In genomic region chr1:228842094-228842775, GRCh38 we compare ENCODE assay signal across 9 cellular contexts.
DNase-seq lines count a peak whose midpoint lies in the region; ATAC-seq lines count a peak whose summit lies in the region.
"Had no signal": no experiment of that assay in that cellular context is flagged by ENCODE, and none has a peak within 500 bp of the region (broad histone marks: within the 10 kb centered on the region; RNA-seq: fewer than 3 reads in every experiment).

No MANE protein-coding gene starts in this region.

- intact Hi-C loops in activated CD4-positive, alpha-beta memory T cell treated with anti-CD3 and anti-CD28 coated beads for 36 hours (cut with micrococcal nuclease), result no loop called here

- H3K27ac Mint-ChIP-seq in CD8-positive, alpha-beta memory T cell, result no peak overlapping the region
- no peak overlapping the region for H3K27ac Mint-ChIP-seq in activated CD4-positive, alpha-beta memory T cell treated with anti-CD3 and anti-CD28 coated beads for 36 hours
- H3K27ac Mint-ChIP-seq: activated T-cell treated with anti-CD3 and anti-CD28 coated beads, Interleukin-2, amount 50 U/mL, for 72 hours had no signal

- H3K4me1 Mint-ChIP-seq in CD8-positive, alpha-beta memory T cell, result no peaks in the 10 kb centered on the region
- H3K4me1 Mint-ChIP-seq in activated CD4-positive, alpha-beta memory T cell treated with anti-CD3 and anti-CD28 coated beads for 36 hours (ENCODE audit: low read depth), result no peaks in the 10 kb centered on the region

- ATAC-seq in GM21390 (IDR thresholded peaks at IDR 0.05; ENCODE audit: unreplicated experiment), result no peak

- CTCF ChIA-PET in CD8-positive, alpha-beta memory T cell (lab: Charles Lee), result no interaction called here
- CTCF ChIA-PET in activated CD4-positive, alpha-beta memory T cell treated with anti-CD3 and anti-CD28 coated beads for 36 hours (lab: Charles Lee), result no interaction called here

- no peaks in the 10 kb centered on the region for H3K36me3 ChIP-seq in MG63
- H3K36me3 ChIP-seq in CD8-positive, alpha-beta memory T cell (ENCODE audit: insufficient read depth, low read length), result no peaks in the 10 kb centered on the region

- DNase-seq in GM04504 (ENCODE audit: low read depth) (peak; percentile 16), MG63 (peak; percentile 94), dermis microvascular lymphatic vessel endothelial cell (ENCODE audit: low read depth in 2 of 2) (peak; percentile 16 to 69), nucleus accumbens (lab: John Stamatoyannopoulos, UW) (peak in 39 of 56 donors; percentile 8 to 95 (median 54)), NCI-H510A (lab: John Stamatoyannopoulos, UW) (no peak)
- no peak for DNase-seq in CD8-positive, alpha-beta memory T cell
- no peak for DNase-seq in activated CD4-positive, alpha-beta memory T cell treated with anti-CD3 and anti-CD28 coated beads for 36 hours
- DNase-seq: activated T-cell treated with anti-CD3 and anti-CD28 coated beads, Interleukin-2, amount 50 U/mL, for 72 hours had no signal

- peaks cover 0 to 9% (median 2%) of the 10 kb centered on the region in 3 donors for H3K36me3 Mint-ChIP-seq in CD8-positive, alpha-beta memory T cell
- H3K36me3 Mint-ChIP-seq in activated CD4-positive, alpha-beta memory T cell treated with anti-CD3 and anti-CD28 coated beads for 36 hours, result no peaks in the 10 kb centered on the region

- no peak overlapping the region for H3K27ac ChIP-seq in CD8-positive, alpha-beta memory T cell (ENCODE audit: low read depth, low read length)

- H3K27me3 ChIP-seq in MG63, result no peaks in the 10 kb centered on the region
- no peaks in the 10 kb centered on the region for H3K27me3 ChIP-seq in CD8-positive, alpha-beta memory T cell (ENCODE audit: insufficient read depth, low read length, poor library complexity, severe bottlenecking)

- peaks cover 10% of the 10 kb centered on the region for H3K9me3 ChIP-seq in MG63
- no peaks in the 10 kb centered on the region for H3K9me3 ChIP-seq in CD8-positive, alpha-beta memory T cell (ENCODE audit: low read length)

- no peaks in the 10 kb centered on the region for H3K4me1 ChIP-seq in CD8-positive, alpha-beta memory T cell (ENCODE audit: insufficient read depth, low read length)

- no peak overlapping the region for H3K4me3 ChIP-seq in MG63
- no peak overlapping the region for H3K4me3 ChIP-seq in CD8-positive, alpha-beta memory T cell (ENCODE audit: low read length)

- no peak overlapping the region for H3K4me3 Mint-ChIP-seq in CD8-positive, alpha-beta memory T cell
- H3K4me3 Mint-ChIP-seq in activated CD4-positive, alpha-beta memory T cell treated with anti-CD3 and anti-CD28 coated beads for 36 hours, result no peak overlapping the region
- H3K4me3 Mint-ChIP-seq: activated T-cell treated with anti-CD3 and anti-CD28 coated beads, Interleukin-2, amount 50 U/mL, for 72 hours had no signal

- peaks cover 2 to 11% (median 5%) of the 10 kb centered on the region in 5 donors for H3K9me3 Mint-ChIP-seq in CD8-positive, alpha-beta memory T cell
- H3K9me3 Mint-ChIP-seq in activated CD4-positive, alpha-beta memory T cell treated with anti-CD3 and anti-CD28 coated beads for 36 hours, result peaks cover 9% of the 10 kb centered on the region
- H3K9me3 Mint-ChIP-seq: activated T-cell treated with anti-CD3 and anti-CD28 coated beads, Interleukin-2, amount 50 U/mL, for 72 hours had no signal

- POLR2A ChIA-PET in CD8-positive, alpha-beta memory T cell (lab: Charles Lee), result no interaction called here
- POLR2A ChIA-PET in activated CD4-positive, alpha-beta memory T cell treated with anti-CD3 and anti-CD28 coated beads for 36 hours (lab: Charles Lee), result no interaction called here

- H3K27me3 Mint-ChIP-seq in CD8-positive, alpha-beta memory T cell, result no peaks in the 10 kb centered on the region
- H3K27me3 Mint-ChIP-seq in activated CD4-positive, alpha-beta memory T cell treated with anti-CD3 and anti-CD28 coated beads for 36 hours, result no peaks in the 10 kb centered on the region

Comparison
In these comparisons a context has a peak if more than half of its experiments do, and no peak if none do; other contexts are left out.
1. DNase-seq: peak in GM04504 (single experiment), MG63 (single experiment), dermis microvascular lymphatic vessel endothelial cell (2 of 2) and nucleus accumbens (39 of 56); none in CD8-positive, alpha-beta memory T cell (0 of 5), NCI-H510A (single experiment) and activated CD4-positive, alpha-beta memory T cell treated with anti-CD3 and anti-CD28 coated beads for 36 hours (single experiment).